22 cellular contexts compared by ENCODE assay signal in genomic region chr16:4682084-4682581, GRCh38. TPM values are rescaled to one million over a fixed set of nuclear protein-coding genes. Genes with fewer than 3 reads are reported as not detected.
DNase-seq lines count a peak whose midpoint lies in the region; ATAC-seq and TF ChIP-seq lines count a peak whose summit lies in the region.
"Had no signal": no experiment of that assay in that cellular context is flagged by ENCODE, and none has a peak within 500 bp of the region (broad histone marks: within the 10 kb centered on the region; RNA-seq: fewer than 3 reads in every experiment).

No MANE protein-coding gene starts in this region.

- no peak overlapping the region for H2BK120ac ChIP-seq in mesendoderm (ENCODE audit: low read depth, low read length)

- H3K4ac ChIP-seq in mesendoderm (ENCODE audit: low read depth, low read length) = no peak overlapping the region

- TF ChIP-seq POLR2A in gastrocnemius medialis (IDR thresholded peaks at IDR 0.05) = no peak

- no peaks in the 10 kb centered on the region for H3F3A ChIP-seq in GM23338 (replicated peaks; ENCODE audit: low read depth)

- no peak overlapping the region for H2BK5ac ChIP-seq in mesendoderm (ENCODE audit: low read length)

- no peaks in the 10 kb centered on the region for H3K27me3 ChIP-seq in gastrocnemius medialis
- no peaks in the 10 kb centered on the region for H3K27me3 ChIP-seq in GM23338 (ENCODE audit: insufficient read depth)
- no peaks in the 10 kb centered on the region for H3K27me3 ChIP-seq in mesendoderm (ENCODE audit: insufficient read depth, low read length, poor library complexity)
- H3K27me3 ChIP-seq: brain microvascular endothelial cell, esophagus squamous epithelium, gastroesophageal sphincter had no signal

- H3K36me3 ChIP-seq in gastrocnemius medialis (peaks cover 0 to 41% of the 10 kb centered on the region in 2 donors), GM23338 (ENCODE audit: insufficient read depth) (no peaks in the 10 kb centered on the region), mesendoderm (ENCODE audit: control insufficient read depth, insufficient read depth, low read length) (no peaks in the 10 kb centered on the region)

- H3K27ac Mint-ChIP-seq in T-helper 17 cell (peak overlapping the region; percentile 54), GM23338 (no peak overlapping the region)
- H3K27ac Mint-ChIP-seq: activated CD4-positive, alpha-beta memory T cell treated with anti-CD3 and anti-CD28 coated beads for 36 hours; progenitor cell of endocrine pancreas had no signal

- H3K36me3 Mint-ChIP-seq in T-helper 17 cell (ENCODE audit: low read depth) (peaks cover 9% of the 10 kb centered on the region), GM23338 (ENCODE audit: low read depth) (peaks cover 14% of the 10 kb centered on the region)

- H2AFZ ChIP-seq in GM23338 = no peak overlapping the region

- H3K9me3 Mint-ChIP-seq in GM23338 = no peaks in the 10 kb centered on the region
- H3K9me3 Mint-ChIP-seq: activated CD4-positive, alpha-beta memory T cell treated with anti-CD3 and anti-CD28 coated beads for 36 hours; neural crest cell had no signal

- no peaks in the 10 kb centered on the region for H3K79me1 ChIP-seq in mesendoderm (ENCODE audit: low read length)

- WGBS in mesendoderm (ENCODE audit: extremely low coverage, insufficient coverage, low lambda C conversion rate) = no CpG with 5 or more reads among the region's 26 CpGs

- H3K4me1 Mint-ChIP-seq in T-helper 17 cell (peaks cover 10% of the 10 kb centered on the region), GM23338 (no peaks in the 10 kb centered on the region)
- H3K4me1 Mint-ChIP-seq: neural crest cell had no signal

- H4K8ac ChIP-seq in mesendoderm (ENCODE audit: low read depth, low read length) = no peak overlapping the region

- H3K4me2 ChIP-seq in GM23338 = no peak overlapping the region
- no peak overlapping the region for H3K4me2 ChIP-seq in mesendoderm (ENCODE audit: low read length)

- H3K4me3 Mint-ChIP-seq in T-helper 17 cell (no peak overlapping the region), GM23338 (no peak overlapping the region)
- H3K4me3 Mint-ChIP-seq: activated CD4-positive, alpha-beta memory T cell treated with anti-CD3 and anti-CD28 coated beads for 36 hours; neural crest cell had no signal

- ATAC-seq in T-helper 17 cell (no peak), esophagus mucosa (peak; percentile 24), gastrocnemius medialis (no peak), GM23338 (no peak; the same call in 2 of the 3 replicates)
- ATAC-seq: mucosa of descending colon had no signal

- H3K56ac ChIP-seq in mesendoderm (ENCODE audit: low read length) = no peak overlapping the region

- no peak for TF ChIP-seq CTCF in gastrocnemius medialis (IDR thresholded peaks at IDR 0.05 in 4 of 5, conservative IDR thresholded peaks at IDR 0.05 in 1 of 5)
- no peak for TF ChIP-seq CTCF in GM23338 (conservative IDR thresholded peaks at IDR 0.05; ENCODE audit: low read depth in 2 of 2)

- H2BK15ac ChIP-seq in mesendoderm (replicated peaks; ENCODE audit: low read depth) = no peak overlapping the region

- H3K79me2 ChIP-seq in GM23338 (replicated peaks; ENCODE audit: insufficient read depth) (no peaks in the 10 kb centered on the region), mesendoderm (ENCODE audit: control insufficient read depth, insufficient read depth, low read length) (no peaks in the 10 kb centered on the region)

- H3K4me1 ChIP-seq in gastrocnemius medialis (peaks cover 11 to 26% of the 10 kb centered on the region in 2 donors), GM23338 (ENCODE audit: insufficient read depth) (no peaks in the 10 kb centered on the region), mesendoderm (ENCODE audit: control insufficient read depth, low read depth, low read length) (no peaks in the 10 kb centered on the region)

- H3K4me3 ChIP-seq in gastrocnemius medialis (no peak overlapping the region), GM23338 (no peak overlapping the region), mesendoderm (ENCODE audit: low read length) (no peak overlapping the region)
- H3K4me3 ChIP-seq: esophagus squamous epithelium, lower lobe of right lung, mucosa of descending colon, skin epidermis had no signal

- H3K9ac ChIP-seq in mesendoderm (ENCODE audit: low read length) = no peak overlapping the region

- intact Hi-C loops in gastrocnemius medialis (cut with DNase I; ENCODE audit: low total_unique reads) = no loop called here

- H3K9me3 ChIP-seq in T-helper 17 cell (ENCODE audit: control insufficient read depth, low read length, poor library complexity, severe bottlenecking) (no peaks in the 10 kb centered on the region), gastrocnemius medialis (no peaks in the 10 kb centered on the region)
- H3K9me3 ChIP-seq: esophagus squamous epithelium, gastroesophageal sphincter, lower lobe of right lung, mucosa of descending colon had no signal

- H3K18ac ChIP-seq in mesendoderm (ENCODE audit: low read length) = no peak overlapping the region

- H3K9me2 ChIP-seq in GM23338 (ENCODE audit: insufficient read depth) = no peaks in the 10 kb centered on the region

- H3K27me3 Mint-ChIP-seq in T-helper 17 cell = no peaks in the 10 kb centered on the region
- peaks cover 11% of the 10 kb centered on the region for H3K27me3 Mint-ChIP-seq in GM23338 (ENCODE audit: insufficient read depth, low read depth, poor library complexity)
- H3K27me3 Mint-ChIP-seq: activated CD4-positive, alpha-beta memory T cell treated with anti-CD3 and anti-CD28 coated beads for 36 hours; progenitor cell of endocrine pancreas had no signal

- H2AK5ac ChIP-seq in mesendoderm (ENCODE audit: low read length) = no peak overlapping the region

- DNase-seq in NOMO-1 (lab: John Stamatoyannopoulos, UW; ENCODE audit: unreplicated experiment in 2 of 2) (peak; percentile 41 to 42), NOMO-1 treated with dmso at 0.1 percent for 144 hours (lab: John Stamatoyannopoulos, UW; ENCODE audit: unreplicated experiment) (no peak), T-helper 17 cell (no peak), gastrocnemius medialis (no peak), GM23338 (ENCODE audit: low spot score) (no peak), T-helper 1 cell (no peak), mesendoderm (no peak)
- DNase-seq: activated gamma-delta T cell, activated T-cell treated with anti-CD3 and anti-CD28 coated beads for 4 hours, brain microvascular endothelial cell, esophagus squamous epithelium, NCI-H1092 treated with DMSO at 0.1 percent for 48 hours, NCI-H187 treated with DMSO at 0.1 percent for 48 hours, NCI-H526 treated with DMSO at 0.1 percent for 48 hours had no signal

- H4K20me1 ChIP-seq in GM23338 (replicated peaks; ENCODE audit: insufficient read depth) = no peaks in the 10 kb centered on the region

- H3K27ac ChIP-seq in gastrocnemius medialis = peak overlapping the region in 3 of 4 donors; percentile 55 to 85 (median 73)
- H3K27ac ChIP-seq in GM23338 (ENCODE audit: low read depth) = no peak overlapping the region
- no peak overlapping the region for H3K27ac ChIP-seq in mesendoderm (ENCODE audit: low read depth, low read length)
- H3K27ac ChIP-seq: brain microvascular endothelial cell, esophagus squamous epithelium had no signal

- H3K23ac ChIP-seq in mesendoderm (ENCODE audit: low read length) = no peak overlapping the region

- in situ Hi-C loops in gastrocnemius medialis (cut with MboI; ENCODE audit: low sequenced_read_pairs in 4 of 4) = no loop called here

- H4K5ac ChIP-seq in mesendoderm (ENCODE audit: low read length) = no peak overlapping the region

TF ChIP-seq in GM23338, 12 proteins besides CTCF, POLR2A, EP300 and RAD21 (continues in another document):
- TF ChIP-seq POLR2AphosphoS5 (IDR thresholded peaks at IDR 0.05; ENCODE audit: low read depth) (no peak), EZH2 (IDR thresholded peaks at IDR 0.05; ENCODE audit: low read depth, unreplicated experiment) (no peak), ETS1 (IDR thresholded peaks at IDR 0.05) (no peak), ZNF331 (CRISPR knock-in tag; IDR thresholded peaks at IDR 0.05; ENCODE audit: low read depth) (no peak), STAT1 (IDR thresholded peaks at IDR 0.05; ENCODE audit: unreplicated experiment) (no peak), JUNB (IDR thresholded peaks at IDR 0.05; ENCODE audit: unreplicated experiment) (no peak)

RNA-seq across cellular contexts. Expression of gene NUDT16L1, which starts 11.2 kb away (rescaled TPM):
- total RNA-seq in T-helper 17 cell (10 to 100 TPM; 44.7 to 49.6 TPM), esophagus mucosa (24.2 TPM), gastrocnemius medialis (10 to 100 TPM in 1 of 4 donors, 1 to 10 TPM in 3; 7.4 to 10.2 (median 8.8) TPM)
- 65.1 and 80.4 TPM in 2 replicates for total RNA-seq in GM23338 (2014; rRNA removed; shearing (Covaris generic))
- 37.1 and 39.0 TPM in 2 replicates for polyA plus RNA-seq in GM23338 (2016; fragmentation: Nextera tagmentation; extraction: Ambion mirVana)
- 27.8 TPM for polyA plus RNA-seq in mesendoderm (2013, experiment 1 of 2)
- 28.2 TPM for polyA plus RNA-seq in mesendoderm (2013, experiment 2 of 2)

RNA-seq across cellular contexts. Expression of gene ANKS3, which starts 51.9 kb away (rescaled TPM):
- total RNA-seq in T-helper 17 cell (10 to 100 TPM; 15.6 to 20.0 TPM), esophagus mucosa (8.1 TPM), gastrocnemius medialis (10 to 100 TPM in 1 of 4 donors, 1 to 10 TPM in 3; 6.7 to 16.6 (median 9.0) TPM)
- 19.1 and 24.9 TPM in 2 replicates for total RNA-seq in GM23338 (2014; rRNA removed; shearing (Covaris generic))
- 17.9 and 22.5 TPM in 2 replicates for polyA plus RNA-seq in GM23338 (2016; fragmentation: Nextera tagmentation; extraction: Ambion mirVana)
- polyA plus RNA-seq in mesendoderm (2013, experiment 1 of 2) = 6.4 TPM
- polyA plus RNA-seq in mesendoderm (2013, experiment 2 of 2) = 6.7 TPM

RNA-seq across cellular contexts. Expression of gene DNAAF8, which starts 52.2 kb away (rescaled TPM):
- total RNA-seq in T-helper 17 cell = not detected
- 0.28 TPM for total RNA-seq in esophagus mucosa
- 1 to 10 TPM in 2 of 4 donors, under 1 TPM in 2; 0.44 to 1.2 (median 0.91) TPM for total RNA-seq in gastrocnemius medialis
- 1.3 TPM in 1 of 2 replicates, not detected in the other for total RNA-seq in GM23338 (2014; rRNA removed; shearing (Covaris generic))
- polyA plus RNA-seq in GM23338 (2016; fragmentation: Nextera tagmentation; extraction: Ambion mirVana) = 0.34 TPM in 1 of 2 replicates, not detected in the other
- polyA plus RNA-seq in mesendoderm (2013, experiment 1 of 2) = 0.35 TPM
- 0.25 TPM for polyA plus RNA-seq in mesendoderm (2013, experiment 2 of 2)

RNA-seq across cellular contexts. Expression of gene MGRN1, which starts 57.5 kb away (rescaled TPM):
- total RNA-seq in T-helper 17 cell (10 to 100 TPM; 69.3 to 74.7 TPM), esophagus mucosa (19.2 TPM), gastrocnemius medialis (10 to 100 TPM; 33.8 to 62.9 (median 55.0) TPM)
- total RNA-seq in GM23338 (2014; rRNA removed; shearing (Covaris generic)) = 54.6 and 71.8 TPM in 2 replicates
- polyA plus RNA-seq in GM23338 (2016; fragmentation: Nextera tagmentation; extraction: Ambion mirVana) = 10.5 and 13.1 TPM in 2 replicates
- 43.1 TPM for polyA plus RNA-seq in mesendoderm (2013, experiment 1 of 2)
- 43.5 TPM for polyA plus RNA-seq in mesendoderm (2013, experiment 2 of 2)

Comparison
In these comparisons a context has a peak if more than half of its experiments do, and no peak if none do; other contexts are left out.
1. DNase-seq: peak in NOMO-1 (2 of 2); none in NOMO-1 treated with dmso at 0.1 percent for 144 hours (single experiment), T-helper 17 cell (0 of 3), gastrocnemius medialis (0 of 2), GM23338 (single experiment), T-helper 1 cell (0 of 5) and mesendoderm (single experiment).
2. H3K27ac ChIP-seq: peak in gastrocnemius medialis (3 of 4); none in GM23338 (single experiment) and mesendoderm (single experiment).